Comparison of ENCODE assay signal across 11 cellular contexts in the genomic region with DNA sequence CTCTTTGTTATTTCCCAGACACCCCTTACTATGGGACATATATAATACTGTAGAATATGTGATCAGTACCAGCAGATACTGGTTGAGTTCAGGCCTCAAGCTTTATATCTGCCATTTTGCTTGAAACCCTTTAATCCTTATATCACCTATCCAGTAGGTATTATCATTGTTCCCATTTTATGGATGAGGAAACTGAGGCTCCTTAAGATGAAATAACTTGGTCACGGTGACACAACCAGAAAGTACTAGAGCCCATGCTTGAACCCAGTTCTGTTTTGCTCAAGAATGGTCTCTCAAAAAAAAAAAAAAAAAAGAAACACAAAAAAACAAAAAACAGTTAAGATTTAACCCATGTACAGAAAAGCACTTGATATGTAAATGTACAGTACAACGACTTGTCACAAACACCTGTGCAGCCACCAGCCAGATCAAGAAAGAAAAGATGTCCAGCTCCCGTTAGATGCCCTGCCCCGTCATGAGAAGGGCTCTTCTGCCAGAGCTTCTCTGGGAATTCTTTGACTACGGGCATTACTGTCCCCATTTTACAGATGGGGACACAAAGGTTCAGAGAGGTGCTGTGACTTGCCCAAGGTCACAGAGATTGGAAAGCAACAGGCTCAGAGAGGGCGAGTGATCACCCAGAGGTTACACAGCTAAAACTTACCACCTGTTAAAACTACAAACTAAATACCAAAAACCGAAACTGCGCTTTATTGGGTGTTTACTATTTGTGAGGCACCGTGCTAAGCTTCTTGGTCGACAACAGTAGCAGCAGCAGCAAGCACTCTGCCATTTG. TPM values are rescaled to one million over a fixed set of nuclear protein-coding genes. Genes with fewer than 3 reads are reported as not detected.
DNase-seq lines count a peak whose midpoint lies in the region; TF ChIP-seq lines count a peak whose summit lies in the region.
"Had no signal": no experiment of that assay in that cellular context is flagged by ENCODE, and none has a peak within 500 bp of the region (broad histone marks: within the 10 kb centered on the region; RNA-seq: fewer than 3 reads in every experiment).

No MANE protein-coding gene starts in this region.

- no peak overlapping the region for H3K27ac ChIP-seq in HUES48 (ENCODE audit: low read depth, low read length)
- no peak overlapping the region for H3K27ac ChIP-seq in muscle layer of duodenum (ENCODE audit: low read length)
- no peak overlapping the region for H3K27ac ChIP-seq in testis
- H3K27ac ChIP-seq in spleen = no peak overlapping the region
- H3K27ac ChIP-seq in caudate nucleus (ENCODE audit: low read depth, low read length) = no peak overlapping the region
- H3K27ac ChIP-seq: neutrophil had no signal

- WGBS in testis, 2 donors = 51 to 65% methylated on average over 10 of the region's 10 CpGs
- WGBS in spleen, 5 donors = 70 to 83% (median 78%) methylated on average over 10 of the region's 10 CpGs

- H3K4me1 ChIP-seq in HUES48 (ENCODE audit: control insufficient read depth, insufficient read depth, low read length) (peaks cover 16% of the 10 kb centered on the region), muscle layer of duodenum (ENCODE audit: control insufficient read depth in 1 of 2, insufficient read depth in 2 of 2, low read length in 2 of 2) (peaks cover 0 to 16% of the 10 kb centered on the region in 2 donors), testis (peaks cover 7% of the 10 kb centered on the region), spleen (peaks cover 4 to 16% (median 14%) of the 10 kb centered on the region in 6 donors)

- TF ChIP-seq CTCF in chondrocyte (IDR thresholded peaks at IDR 0.05) (no peak), testis (IDR thresholded peaks at IDR 0.05) (no peak), spleen (IDR thresholded peaks at IDR 0.05 in 8 of 11, conservative IDR thresholded peaks at IDR 0.05 in 3 of 11) (no peak)

- H3K27ac Mint-ChIP-seq in chondrocyte (ENCODE audit: unreplicated experiment) = no peak overlapping the region
- H3K27ac Mint-ChIP-seq: stimulated activated naive CD8-positive, alpha-beta T cell treated with anti-CD3 and anti-CD28 coated beads, Interleukin-15, Interleukin-2, amounts not matched to agents 100 ng/mL and 50 ng/mL, for 24 hours had no signal

- peak overlapping the region; percentile 75 for H3K4me3 ChIP-seq in HUES48 (ENCODE audit: low read depth, low read length)
- peak overlapping the region; percentile 28 to 61 for H3K4me3 ChIP-seq in muscle layer of duodenum (ENCODE audit: low read depth in 1 of 2, low read length in 2 of 2)
- H3K4me3 ChIP-seq in testis = peak overlapping the region; percentile 54 to 57
- H3K4me3 ChIP-seq in spleen = peak overlapping the region in 4 of 8 donors; percentile 25 to 64 (median 34)

- intact Hi-C loops in testis (cut with DNase I; ENCODE audit: low total_unique reads) = no loop called here
- intact Hi-C loops in spleen (cut with DNase I; ENCODE audit: low total_unique reads) = no loop called here

- H3K9me3 ChIP-seq in HUES48 (ENCODE audit: control insufficient read depth, insufficient read depth, low read length) (no peaks in the 10 kb centered on the region), muscle layer of duodenum (ENCODE audit: control insufficient read depth in 1 of 2, low read length in 2 of 2) (peaks cover 0 to 2% of the 10 kb centered on the region in 2 donors), testis (no peaks in the 10 kb centered on the region), spleen (no peaks in the 10 kb centered on the region)
- H3K9me3 ChIP-seq: neutrophil had no signal

- DNase-seq in chondrocyte (ENCODE audit: low spot score) = no peak
- DNase-seq in testis = no peak
- no peak for DNase-seq in NCI-H1436 treated with DMSO at 0.1 percent for 48 hours (lab: John Stamatoyannopoulos, UW)
- DNase-seq in spleen = no peak
- no peak for DNase-seq in caudate nucleus (lab: John Stamatoyannopoulos, UW)
- DNase-seq: DMS79 had no signal

- H3K36me3 Mint-ChIP-seq in chondrocyte (ENCODE audit: low read depth) = no peaks in the 10 kb centered on the region

- H3K27me3 Mint-ChIP-seq in chondrocyte (ENCODE audit: low read depth) = peaks cover 55% of the 10 kb centered on the region

- H3K9ac ChIP-seq in HUES48 (ENCODE audit: low read depth, low read length) = no peak overlapping the region

- H3K36me3 ChIP-seq in HUES48 (ENCODE audit: control insufficient read depth, insufficient read depth, low read length) = no peaks in the 10 kb centered on the region
- H3K36me3 ChIP-seq in muscle layer of duodenum (ENCODE audit: control insufficient read depth in 1 of 2, insufficient read depth in 2 of 2, low read length in 2 of 2) = no peaks in the 10 kb centered on the region
- no peaks in the 10 kb centered on the region for H3K36me3 ChIP-seq in testis (ENCODE audit: low read depth, missing control alignments)
- no peaks in the 10 kb centered on the region for H3K36me3 ChIP-seq in spleen
- H3K36me3 ChIP-seq: neutrophil had no signal

- H3K27me3 ChIP-seq in HUES48 (ENCODE audit: control insufficient read depth, insufficient read depth, low read length) (peaks cover 26% of the 10 kb centered on the region), muscle layer of duodenum (ENCODE audit: low read depth, low read length) (peaks cover 4% of the 10 kb centered on the region), testis (no peaks in the 10 kb centered on the region), spleen (replicated peaks in 1 of 7) (peaks cover 0 to 80% (median 36%) of the 10 kb centered on the region in 7 donors)

- no peaks in the 10 kb centered on the region for H3K9me3 Mint-ChIP-seq in chondrocyte (ENCODE audit: low read depth)
- H3K9me3 Mint-ChIP-seq: stimulated activated naive CD8-positive, alpha-beta T cell treated with anti-CD3 and anti-CD28 coated beads, Interleukin-15, Interleukin-2, amounts not matched to agents 100 ng/mL and 50 ng/mL, for 24 hours had no signal

- H3K4me1 Mint-ChIP-seq in chondrocyte (ENCODE audit: low read depth) = peaks cover 9% of the 10 kb centered on the region

- peak overlapping the region; percentile 23 for H3K4me3 Mint-ChIP-seq in chondrocyte (ENCODE audit: unreplicated experiment)
- H3K4me3 Mint-ChIP-seq: stimulated activated naive CD8-positive, alpha-beta T cell treated with anti-CD3 and anti-CD28 coated beads, Interleukin-15, Interleukin-2, amounts not matched to agents 100 ng/mL and 50 ng/mL, for 24 hours had no signal

- TF ChIP-seq POLR2A in testis (IDR thresholded peaks at IDR 0.05) = no peak
- TF ChIP-seq POLR2A in spleen (IDR thresholded peaks at IDR 0.05) = no peak

RNA-seq across cellular contexts. Expression of a gene that starts 0.7 kb away (rescaled TPM):
- total RNA-seq in chondrocyte (0.23 to 1.6 TPM (median 0.32 TPM) in 3 replicates), testis (1 to 10 TPM in 1 of 2 donors, under 1 TPM in 1; 0.50 to 1.7 TPM), spleen (under 1 TPM in 6 of 7 donors, not detected in 1; 0.20 to 0.60 (median 0.25) TPM)
- polyA plus RNA-seq in testis (ENCODE audit: insufficient read depth, low read depth, low replicate concordance) (0.94 TPM), spleen (under 1 TPM; 0.09 to 0.16 (median 0.09) TPM)
- total RNA-seq: LHCN-M2 had no signal
